In genomic region chr18:69956655-69957054, GRCh38 we compare ENCODE assay signal across 12 cellular contexts. TPM values are rescaled to one million over a fixed set of nuclear protein-coding genes. Genes with fewer than 3 reads are reported as not detected.
DNase-seq lines count a peak whose midpoint lies in the region; ATAC-seq and TF ChIP-seq lines count a peak whose summit lies in the region.
"Had no signal": no experiment of that assay in that cellular context is flagged by ENCODE, and none has a peak within 500 bp of the region (broad histone marks: within the 10 kb centered on the region; RNA-seq: fewer than 3 reads in every experiment).

No MANE protein-coding gene starts in this region.

- H3K27me3 ChIP-seq in foreskin keratinocyte = no peaks in the 10 kb centered on the region
- no peaks in the 10 kb centered on the region for H3K27me3 ChIP-seq in ovary
- H3K27me3 ChIP-seq: BE2C had no signal

- H3K4me1 ChIP-seq in foreskin keratinocyte (no peaks in the 10 kb centered on the region), ovary (ENCODE audit: insufficient read depth) (no peaks in the 10 kb centered on the region)
- H3K4me1 ChIP-seq: BE2C had no signal

- no peak for TF ChIP-seq EP300 in ovary (IDR thresholded peaks at IDR 0.05)

- H3K9me3 Mint-ChIP-seq in activated CD4-positive, alpha-beta memory T cell treated with anti-CD3 and anti-CD28 coated beads for 36 hours = peaks cover 3% of the 10 kb centered on the region

- CTCF ChIA-PET in activated CD4-positive, alpha-beta memory T cell treated with anti-CD3 and anti-CD28 coated beads for 36 hours (lab: Charles Lee) = interaction anchor here (1.0 to 2.0 kb wide), 9 partner anchors 11 to 116 kb away, joined by 3 to 18 read pairs (median 4); no protein-coding TSS in a partner anchor

- no peaks in the 10 kb centered on the region for H3K27me3 Mint-ChIP-seq in activated CD4-positive, alpha-beta memory T cell treated with anti-CD3 and anti-CD28 coated beads for 36 hours
- H3K27me3 Mint-ChIP-seq: brain had no signal

- H3K9me3 ChIP-seq in ovary = no peaks in the 10 kb centered on the region
- H3K9me3 ChIP-seq: BE2C had no signal

- no peak for TF ChIP-seq POLR2A in ovary (IDR thresholded peaks at IDR 0.05)

- no peak for TF ChIP-seq CTCF in foreskin keratinocyte (conservative IDR thresholded peaks at IDR 0.05)
- no peak for TF ChIP-seq CTCF in ovary (IDR thresholded peaks at IDR 0.05)

- H3K4me3 ChIP-seq in ovary = no peak overlapping the region

- peaks cover 34% of the 10 kb centered on the region for H3K4me1 Mint-ChIP-seq in activated CD4-positive, alpha-beta memory T cell treated with anti-CD3 and anti-CD28 coated beads for 36 hours (ENCODE audit: low read depth)
- H3K4me1 Mint-ChIP-seq: brain had no signal

- H3K36me3 ChIP-seq in ovary = no peaks in the 10 kb centered on the region
- H3K36me3 ChIP-seq: BE2C had no signal

- H3K4me3 Mint-ChIP-seq in activated CD4-positive, alpha-beta memory T cell treated with anti-CD3 and anti-CD28 coated beads for 36 hours = no peak overlapping the region
- H3K4me3 Mint-ChIP-seq: brain had no signal

- ATAC-seq in GM21447 (IDR thresholded peaks at IDR 0.05; ENCODE audit: unreplicated experiment) (peak; percentile 9), foreskin keratinocyte (peak; percentile 27), GM21737 (IDR thresholded peaks at IDR 0.05; ENCODE audit: unreplicated experiment) (no peak)

- 44 to 56% (median 50%) methylated on average over 10 of the region's 10 CpGs for WGBS in ovary, 3 donors

- DNase-seq in CD1c-positive myeloid dendritic cell (ENCODE audit: extremely low spot score) (peak; percentile 58), foreskin keratinocyte (no peak), ovary (no peak), hippocampal formation (lab: John Stamatoyannopoulos, UW) (no peak), NCI-H748 treated with DMSO at 0.1 percent for 48 hours (lab: John Stamatoyannopoulos, UW) (no peak)
- peak; percentile 52 for DNase-seq in activated CD4-positive, alpha-beta memory T cell treated with anti-CD3 and anti-CD28 coated beads for 36 hours
- DNase-seq: BE2C; NCI-H446 treated with DMSO at 0.1 percent for 48 hours; stimulated activated CD8-positive, alpha-beta memory T cell treated with anti-CD3 and anti-CD28 coated beads, Interleukin-4, amount 100 ng/mL, for 48 hours had no signal

- intact Hi-C loops in activated CD4-positive, alpha-beta memory T cell treated with anti-CD3 and anti-CD28 coated beads for 36 hours (cut with micrococcal nuclease) = loop anchor here (1.0 to 10.0 kb wide), 5 partner anchors 8 to 1242 kb away; partner anchors contain the start of genes RTTN and TMX3
- intact Hi-C loops in ovary (cut with DNase I) = no loop called here

- POLR2A ChIA-PET in activated CD4-positive, alpha-beta memory T cell treated with anti-CD3 and anti-CD28 coated beads for 36 hours (lab: Charles Lee) = interaction anchor here (0.8 to 5.3 kb wide), 15 partner anchors 10 to 244 kb away, joined by 3 to 82 read pairs (median 5); partner anchors contain the start of gene CD226

- peaks cover 17% of the 10 kb centered on the region for H3K36me3 Mint-ChIP-seq in activated CD4-positive, alpha-beta memory T cell treated with anti-CD3 and anti-CD28 coated beads for 36 hours
- H3K36me3 Mint-ChIP-seq: brain had no signal

- no peak overlapping the region for H3K27ac ChIP-seq in foreskin keratinocyte
- no peak overlapping the region for H3K27ac ChIP-seq in ovary

- H3K27ac Mint-ChIP-seq in activated CD4-positive, alpha-beta memory T cell treated with anti-CD3 and anti-CD28 coated beads for 36 hours = no peak overlapping the region
- H3K27ac Mint-ChIP-seq: brain had no signal

RNA-seq across cellular contexts. Expression of gene CD226, which starts 9.0 kb away (rescaled TPM):
- total RNA-seq in activated CD4-positive, alpha-beta memory T cell treated with anti-CD3 and anti-CD28 coated beads for 36 hours = 10 to 100 TPM; 63.9 to 66.8 TPM
- total RNA-seq in foreskin keratinocyte (0.60 and 0.75 TPM in 2 replicates), ovary (1 to 10 TPM in 5 of 7 donors, under 1 TPM in 2; 0.34 to 1.5 (median 1.2) TPM)
- polyA plus RNA-seq in foreskin keratinocyte (0.11 and 0.14 TPM in 2 replicates), ovary (1 to 10 TPM in 1 of 2 donors, under 1 TPM in 1; 0.17 to 1.5 TPM)

Comparison
In these comparisons a context has a peak if more than half of its experiments do, and no peak if none do; other contexts are left out.
1. DNase-seq: peak in CD1c-positive myeloid dendritic cell (single experiment) and activated CD4-positive, alpha-beta memory T cell treated with anti-CD3 and anti-CD28 coated beads for 36 hours (single experiment); none in foreskin keratinocyte (0 of 2), ovary (0 of 5), hippocampal formation (0 of 2) and NCI-H748 treated with DMSO at 0.1 percent for 48 hours (single experiment).
2. RNA of gene CD226, which starts 9.0 kb away (total RNA-seq): 63.9 to 66.8 TPM in activated CD4-positive, alpha-beta memory T cell treated with anti-CD3 and anti-CD28 coated beads for 36 hours; 0.34 to 1.5 TPM in ovary and 0.60 to 0.75 TPM in foreskin keratinocyte; every median in the first group is over 10 times any median in the second.